2 cellular contexts compared by ENCODE assay signal in the genomic region with DNA sequence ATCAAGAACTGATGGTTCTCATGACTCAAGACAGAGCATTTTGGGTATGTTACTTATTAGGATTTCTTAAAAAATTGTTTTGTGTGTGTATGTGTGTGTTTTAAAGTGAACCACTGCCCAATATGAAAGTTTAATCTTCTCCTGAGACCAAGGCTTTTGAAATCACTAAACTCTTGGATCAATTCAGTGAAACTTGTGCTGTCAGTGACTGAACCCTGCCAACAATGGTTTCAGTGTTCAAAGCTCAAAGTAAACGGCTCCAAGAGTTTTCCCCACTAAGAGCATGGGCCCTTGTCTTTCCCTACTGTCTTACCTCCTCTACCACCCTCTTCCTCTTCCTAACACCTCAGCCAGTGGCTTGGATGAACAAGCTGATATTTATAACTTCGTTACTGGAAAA.
TF ChIP-seq lines count a peak whose summit lies in the region.

No MANE protein-coding gene starts in this region.

TF ChIP-seq in liver, 16 proteins besides CTCF, POLR2A, EP300 and RAD21:
- TF ChIP-seq HNF4A (conservative IDR thresholded peaks at IDR 0.05), result peak; percentile 21 to 55
- TF ChIP-seq TAF1 (conservative IDR thresholded peaks at IDR 0.05), result no peak
TF ChIP-seq in liver: peak in this region for 1.

TF ChIP-seq in HepG2, 621 proteins besides CTCF, POLR2A, EP300 and RAD21:
- TF ChIP-seq, protein P1, sequence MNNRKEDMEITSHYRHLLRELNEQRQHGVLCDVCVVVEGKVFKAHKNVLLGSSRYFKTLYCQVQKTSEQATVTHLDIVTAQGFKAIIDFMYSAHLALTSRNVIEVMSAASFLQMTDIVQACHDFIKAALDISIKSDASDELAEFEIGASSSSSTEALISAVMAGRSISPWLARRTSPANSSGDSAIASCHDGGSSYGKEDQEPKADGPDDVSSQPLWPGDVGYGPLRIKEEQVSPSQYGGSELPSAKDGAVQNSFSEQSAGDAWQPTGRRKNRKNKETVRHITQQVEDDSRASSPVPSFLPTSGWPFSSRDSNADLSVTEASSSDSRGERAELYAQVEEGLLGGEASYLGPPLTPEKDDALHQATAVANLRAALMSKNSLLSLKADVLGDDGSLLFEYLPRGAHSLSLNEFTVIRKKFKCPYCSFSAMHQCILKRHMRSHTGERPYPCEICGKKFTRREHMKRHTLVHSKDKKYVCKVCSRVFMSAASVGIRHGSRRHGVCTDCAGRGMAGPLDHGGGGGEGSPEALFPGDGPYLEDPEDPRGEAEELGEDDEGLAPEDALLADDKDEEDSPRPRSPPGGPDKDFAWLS (CRISPR knock-in tag; IDR thresholded peaks at IDR 0.05; ENCODE audit: borderline replicate concordance), result no peak
- TF ChIP-seq YY1 (IDR thresholded peaks at IDR 0.05; ENCODE audit: insufficient read depth, insufficient replicate concordance, low read depth, low read length) (no peak), EEA1 (CRISPR knock-in tag; IDR thresholded peaks at IDR 0.05; ENCODE audit: borderline replicate concordance) (no peak), HMG20B (CRISPR knock-in tag; conservative IDR thresholded peaks at IDR 0.05) (no peak), BRCA1 (CRISPR knock-in tag; IDR thresholded peaks at IDR 0.05) (no peak), SMAD1 (CRISPR knock-in tag; IDR thresholded peaks at IDR 0.05; ENCODE audit: borderline replicate concordance, low read depth) (no peak), ZNF256 (CRISPR knock-in tag; conservative IDR thresholded peaks at IDR 0.05) (no peak), ZNF263 (CRISPR knock-in tag; IDR thresholded peaks at IDR 0.05) (no peak), ZNF776 (CRISPR knock-in tag; IDR thresholded peaks at IDR 0.05) (no peak), ZNF468 (CRISPR knock-in tag; IDR thresholded peaks at IDR 0.05) (no peak), MATR3 (CRISPR knock-in tag; IDR thresholded peaks at IDR 0.05) (no peak), MTF1 (CRISPR knock-in tag; IDR thresholded peaks at IDR 0.05) (no peak)
- TF ChIP-seq, protein P2, sequence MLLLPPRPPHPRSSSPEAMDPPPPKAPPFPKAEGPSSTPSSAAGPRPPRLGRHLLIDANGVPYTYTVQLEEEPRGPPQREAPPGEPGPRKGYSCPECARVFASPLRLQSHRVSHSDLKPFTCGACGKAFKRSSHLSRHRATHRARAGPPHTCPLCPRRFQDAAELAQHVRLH (CRISPR knock-in tag; IDR thresholded peaks at IDR 0.05; ENCODE audit: borderline replicate concordance, low read depth), result no peak
- TF ChIP-seq, protein P3, sequence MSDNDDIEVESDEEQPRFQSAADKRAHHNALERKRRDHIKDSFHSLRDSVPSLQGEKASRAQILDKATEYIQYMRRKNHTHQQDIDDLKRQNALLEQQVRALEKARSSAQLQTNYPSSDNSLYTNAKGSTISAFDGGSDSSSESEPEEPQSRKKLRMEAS (IDR thresholded peaks at IDR 0.05), result no peak
- TF ChIP-seq, protein P4, sequence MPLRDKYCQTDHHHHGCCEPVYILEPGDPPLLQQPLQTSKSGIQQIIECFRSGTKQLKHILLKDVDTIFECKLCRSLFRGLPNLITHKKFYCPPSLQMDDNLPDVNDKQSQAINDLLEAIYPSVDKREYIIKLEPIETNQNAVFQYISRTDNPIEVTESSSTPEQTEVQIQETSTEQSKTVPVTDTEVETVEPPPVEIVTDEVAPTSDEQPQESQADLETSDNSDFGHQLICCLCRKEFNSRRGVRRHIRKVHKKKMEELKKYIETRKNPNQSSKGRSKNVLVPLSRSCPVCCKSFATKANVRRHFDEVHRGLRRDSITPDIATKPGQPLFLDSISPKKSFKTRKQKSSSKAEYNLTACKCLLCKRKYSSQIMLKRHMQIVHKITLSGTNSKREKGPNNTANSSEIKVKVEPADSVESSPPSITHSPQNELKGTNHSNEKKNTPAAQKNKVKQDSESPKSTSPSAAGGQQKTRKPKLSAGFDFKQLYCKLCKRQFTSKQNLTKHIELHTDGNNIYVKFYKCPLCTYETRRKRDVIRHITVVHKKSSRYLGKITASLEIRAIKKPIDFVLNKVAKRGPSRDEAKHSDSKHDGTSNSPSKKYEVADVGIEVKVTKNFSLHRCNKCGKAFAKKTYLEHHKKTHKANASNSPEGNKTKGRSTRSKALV (CRISPR knock-in tag; IDR thresholded peaks at IDR 0.05), result no peak
- TF ChIP-seq, protein P5, sequence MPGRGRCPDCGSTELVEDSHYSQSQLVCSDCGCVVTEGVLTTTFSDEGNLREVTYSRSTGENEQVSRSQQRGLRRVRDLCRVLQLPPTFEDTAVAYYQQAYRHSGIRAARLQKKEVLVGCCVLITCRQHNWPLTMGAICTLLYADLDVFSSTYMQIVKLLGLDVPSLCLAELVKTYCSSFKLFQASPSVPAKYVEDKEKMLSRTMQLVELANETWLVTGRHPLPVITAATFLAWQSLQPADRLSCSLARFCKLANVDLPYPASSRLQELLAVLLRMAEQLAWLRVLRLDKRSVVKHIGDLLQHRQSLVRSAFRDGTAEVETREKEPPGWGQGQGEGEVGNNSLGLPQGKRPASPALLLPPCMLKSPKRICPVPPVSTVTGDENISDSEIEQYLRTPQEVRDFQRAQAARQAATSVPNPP (CRISPR knock-in tag; IDR thresholded peaks at IDR 0.05), result no peak
TF ChIP-seq in HepG2: peak in this region for 0.
